Comparison of ENCODE assay signal across 1 cellular context in the genomic region with DNA sequence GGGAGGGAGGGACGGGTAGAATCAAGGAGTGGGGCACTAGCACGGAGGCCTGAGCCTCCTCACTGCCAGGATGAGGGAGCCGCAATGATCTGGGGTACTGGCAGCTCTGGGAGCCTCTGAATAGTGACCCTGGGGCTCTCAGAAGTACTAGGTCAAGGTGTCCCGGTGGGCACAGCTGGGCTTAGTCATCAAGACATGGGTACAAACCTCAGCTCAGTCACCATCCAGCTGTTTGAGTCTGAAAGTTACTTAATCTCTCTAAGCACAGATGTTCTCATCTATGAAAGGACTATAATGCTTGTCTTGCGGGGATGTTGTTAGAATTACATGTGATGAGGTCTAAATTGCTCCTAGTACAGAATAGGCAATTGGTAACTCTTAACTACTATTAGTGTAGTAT.
TF ChIP-seq lines count a peak whose summit lies in the region.

No MANE protein-coding gene starts in this region.

TF ChIP-seq in HEK293, 187 proteins besides CTCF, POLR2A, EP300 and RAD21:
- TF ChIP-seq ZNF248 (tag by site-specific recombination; IDR thresholded peaks at IDR 0.05) (no peak), ZNF513 (tag by site-specific recombination; IDR thresholded peaks at IDR 0.05) (0 out of 2 replicates have a peak, but pooled peaks have one; percentile 17)
